Comparison of ENCODE assay signal across 14 cellular contexts in the genomic region with DNA sequence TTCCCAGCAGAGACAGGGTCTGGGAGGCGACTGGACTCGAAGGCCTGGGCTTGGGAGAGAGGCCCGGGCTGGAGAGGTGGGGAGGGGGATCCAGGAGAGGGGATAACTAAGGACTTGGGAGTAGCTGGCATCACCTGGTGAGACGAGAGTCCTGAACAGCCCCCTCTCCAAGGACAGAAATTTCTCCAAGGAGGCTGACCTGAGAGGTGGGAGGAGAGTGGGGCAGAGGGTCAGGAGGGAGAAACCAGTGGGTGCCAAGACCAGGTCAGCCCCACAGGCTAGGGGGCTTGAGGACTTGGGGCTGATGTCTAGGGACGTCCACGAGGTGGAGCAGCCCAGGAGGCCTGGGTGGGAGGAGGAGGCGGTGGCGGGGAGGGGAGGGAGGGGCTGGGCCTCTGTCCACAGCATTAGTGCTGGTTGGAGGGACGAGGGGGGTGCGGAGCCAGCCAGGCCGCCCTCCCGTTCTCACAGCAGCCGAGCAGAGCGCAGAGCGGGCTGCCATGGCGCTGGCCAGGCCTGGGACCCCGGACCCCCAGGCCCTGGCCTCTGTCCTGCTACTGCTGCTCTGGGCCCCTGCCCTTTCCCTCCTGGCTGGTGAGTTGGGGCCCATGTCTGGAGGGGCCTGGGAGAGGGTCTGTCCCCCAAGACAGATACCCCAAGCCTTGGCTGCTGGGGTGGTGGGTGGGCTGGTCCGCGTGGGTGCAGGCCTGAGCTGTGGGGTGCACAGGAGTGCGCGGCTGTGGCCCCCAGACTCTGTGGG. TPM values are rescaled to one million over a fixed set of nuclear protein-coding genes. Genes with fewer than 3 reads are reported as not detected.
DNase-seq lines count a peak whose midpoint lies in the region; ATAC-seq, FAIRE-seq and TF ChIP-seq lines count a peak whose summit lies in the region.
"Had no signal": no experiment of that assay in that cellular context is flagged by ENCODE, and none has a peak within 500 bp of the region (broad histone marks: within the 10 kb centered on the region; RNA-seq: fewer than 3 reads in every experiment).

A gene (plus strand): TSS at position 437 of the 760 bp plus-strand sequence. CDS start 64 bp downstream, at position 501.

- peak; percentile 51 for DNase-seq in HuH-7.5 (ENCODE audit: low spot score)
- peak; percentile 64 for DNase-seq in WTC11 (ENCODE audit: low spot score)
- DNase-seq in iPS DF 6.9 (ENCODE audit: low read depth, low spot score), result no peak
- DNase-seq in progenitor cell of endocrine pancreas (ENCODE audit: low spot score, unreplicated experiment), result peak; percentile 58
- no peak for DNase-seq in MV-4-11 (lab: John Stamatoyannopoulos, UW)
- no peak for DNase-seq in HTR-8/SVneo (ENCODE audit: insufficient read length, low spot score)
- DNase-seq in T-helper 2 cell treated with Interferon-gamma antibody and Interleukin-4, amounts not matched to agents 5 μg/mL and 100 μg/mL, for 36 hours (ENCODE audit: low spot score), result no peak
- DNase-seq: activated CD4-positive, alpha-beta T cell treated with anti-CD3 and anti-CD28 coated beads for 4 hours; activated naive CD4-positive, alpha-beta T cell treated with Interleukin-2 at 50 U/mL for 16 hours; DMS79 treated with DMSO at 0.1 percent for 48 hours; transverse colon had no signal

- H3K4me1 ChIP-seq in iPS DF 6.9 (ENCODE audit: control insufficient read depth, insufficient read depth, low read length), result peaks cover 18% of the 10 kb centered on the region

- H3K27me3 Mint-ChIP-seq in WTC11 (ENCODE audit: low read depth) (peaks cover 18% of the 10 kb centered on the region), progenitor cell of endocrine pancreas (peaks cover 29% of the 10 kb centered on the region)
- peaks cover 6% of the 10 kb centered on the region for H3K27me3 Mint-ChIP-seq in T-helper 2 cell treated with Interferon-gamma antibody and Interleukin-4, amounts not matched to agents 5 μg/mL and 100 μg/mL, for 36 hours (ENCODE audit: low read depth)

- H3K27ac Mint-ChIP-seq in WTC11, result no peak within 1 kb of the TSS
- H3K27ac Mint-ChIP-seq in progenitor cell of endocrine pancreas, result peak within 1 kb of the TSS; percentile 57
- H3K27ac Mint-ChIP-seq in T-helper 2 cell treated with Interferon-gamma antibody and Interleukin-4, amounts not matched to agents 5 μg/mL and 100 μg/mL, for 36 hours, result no peak within 1 kb of the TSS

- no peaks in the 10 kb centered on the region for H3K27me3 ChIP-seq in iPS DF 6.9 (ENCODE audit: control insufficient read depth, insufficient read depth, low read length)
- H3K27me3 ChIP-seq: transverse colon had no signal

- no peaks in the 10 kb centered on the region for H3K9me3 ChIP-seq in iPS DF 6.9 (ENCODE audit: control insufficient read depth, insufficient read depth, low read length)
- H3K9me3 ChIP-seq: transverse colon had no signal

- H3K9me3 Mint-ChIP-seq in WTC11 (no peaks in the 10 kb centered on the region), progenitor cell of endocrine pancreas (ENCODE audit: low read depth) (no peaks in the 10 kb centered on the region)
- no peaks in the 10 kb centered on the region for H3K9me3 Mint-ChIP-seq in T-helper 2 cell treated with Interferon-gamma antibody and Interleukin-4, amounts not matched to agents 5 μg/mL and 100 μg/mL, for 36 hours

- CTCF ChIA-PET in WTC11 (lab: Charles Lee), result interaction anchor here (0.7 to 5.8 kb wide), 17 partner anchors 9 to 316 kb away, joined by 3 to 80 read pairs (median 4); no protein-coding TSS in a partner anchor

- no peaks in the 10 kb centered on the region for H3K36me3 Mint-ChIP-seq in WTC11
- no peaks in the 10 kb centered on the region for H3K36me3 Mint-ChIP-seq in progenitor cell of endocrine pancreas (ENCODE audit: insufficient read depth)
- no peaks in the 10 kb centered on the region for H3K36me3 Mint-ChIP-seq in T-helper 2 cell treated with Interferon-gamma antibody and Interleukin-4, amounts not matched to agents 5 μg/mL and 100 μg/mL, for 36 hours (ENCODE audit: low read depth)

- H3K4me3 ChIP-seq in iPS DF 6.9 (ENCODE audit: low read length), result peak within 1 kb of the TSS; percentile 34; the same call in 1 of the 2 replicates
- H3K4me3 ChIP-seq: transverse colon had no signal

- ATAC-seq in WTC11, result peak; percentile 16
- ATAC-seq in GM18502 (IDR thresholded peaks at IDR 0.05; ENCODE audit: poor library complexity, unreplicated experiment), result no peak

- FAIRE-seq in HTR-8/SVneo (lab: Jason Lieb, UNC), result no peak
- FAIRE-seq: endometrium had no signal

- peaks cover 55% of the 10 kb centered on the region for H3K4me1 Mint-ChIP-seq in WTC11
- H3K4me1 Mint-ChIP-seq in progenitor cell of endocrine pancreas (ENCODE audit: low read depth), result peaks cover 38% of the 10 kb centered on the region
- peaks cover 20% of the 10 kb centered on the region for H3K4me1 Mint-ChIP-seq in T-helper 2 cell treated with Interferon-gamma antibody and Interleukin-4, amounts not matched to agents 5 μg/mL and 100 μg/mL, for 36 hours (ENCODE audit: low read depth)

- TF ChIP-seq CTCF in WTC11 (IDR thresholded peaks at IDR 0.05) (no peak), progenitor cell of endocrine pancreas (IDR thresholded peaks at IDR 0.05; ENCODE audit: unreplicated experiment) (peak; percentile 42)

- H3K4me3 Mint-ChIP-seq in WTC11 (peak within 1 kb of the TSS; percentile 59), progenitor cell of endocrine pancreas (ENCODE audit: low read depth) (peak within 1 kb of the TSS; percentile 61)
- no peak within 1 kb of the TSS for H3K4me3 Mint-ChIP-seq in T-helper 2 cell treated with Interferon-gamma antibody and Interleukin-4, amounts not matched to agents 5 μg/mL and 100 μg/mL, for 36 hours

- H3K27ac ChIP-seq in iPS DF 6.9 (ENCODE audit: low read length), result no peak within 1 kb of the TSS
- H3K27ac ChIP-seq: KMS-11, transverse colon had no signal

- no peaks in the 10 kb centered on the region for H3K36me3 ChIP-seq in iPS DF 6.9 (ENCODE audit: control insufficient read depth, insufficient read depth, low read length)
- H3K36me3 ChIP-seq: transverse colon had no signal

- WGBS in iPS DF 6.9 (ENCODE audit: insufficient coverage, insufficient read length), result no CpG with 5 or more reads among the region's 21 CpGs

- POLR2A ChIA-PET in WTC11 (lab: Charles Lee), result no interaction called here

TF ChIP-seq in WTC11, 78 proteins besides CTCF, POLR2A, EP300 and RAD21 (continues in another document):
- TF ChIP-seq, protein P1, sequence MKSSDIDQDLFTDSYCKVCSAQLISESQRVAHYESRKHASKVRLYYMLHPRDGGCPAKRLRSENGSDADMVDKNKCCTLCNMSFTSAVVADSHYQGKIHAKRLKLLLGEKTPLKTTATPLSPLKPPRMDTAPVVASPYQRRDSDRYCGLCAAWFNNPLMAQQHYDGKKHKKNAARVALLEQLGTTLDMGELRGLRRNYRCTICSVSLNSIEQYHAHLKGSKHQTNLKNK (CRISPR knock-in tag; IDR thresholded peaks at IDR 0.05), result no peak
- TF ChIP-seq ZNF121 (CRISPR knock-in tag; IDR thresholded peaks at IDR 0.05), result no peak
- TF ChIP-seq MXD4 (CRISPR knock-in tag; IDR thresholded peaks at IDR 0.05; ENCODE audit: borderline replicate concordance), result no peak
- TF ChIP-seq, protein P2, sequence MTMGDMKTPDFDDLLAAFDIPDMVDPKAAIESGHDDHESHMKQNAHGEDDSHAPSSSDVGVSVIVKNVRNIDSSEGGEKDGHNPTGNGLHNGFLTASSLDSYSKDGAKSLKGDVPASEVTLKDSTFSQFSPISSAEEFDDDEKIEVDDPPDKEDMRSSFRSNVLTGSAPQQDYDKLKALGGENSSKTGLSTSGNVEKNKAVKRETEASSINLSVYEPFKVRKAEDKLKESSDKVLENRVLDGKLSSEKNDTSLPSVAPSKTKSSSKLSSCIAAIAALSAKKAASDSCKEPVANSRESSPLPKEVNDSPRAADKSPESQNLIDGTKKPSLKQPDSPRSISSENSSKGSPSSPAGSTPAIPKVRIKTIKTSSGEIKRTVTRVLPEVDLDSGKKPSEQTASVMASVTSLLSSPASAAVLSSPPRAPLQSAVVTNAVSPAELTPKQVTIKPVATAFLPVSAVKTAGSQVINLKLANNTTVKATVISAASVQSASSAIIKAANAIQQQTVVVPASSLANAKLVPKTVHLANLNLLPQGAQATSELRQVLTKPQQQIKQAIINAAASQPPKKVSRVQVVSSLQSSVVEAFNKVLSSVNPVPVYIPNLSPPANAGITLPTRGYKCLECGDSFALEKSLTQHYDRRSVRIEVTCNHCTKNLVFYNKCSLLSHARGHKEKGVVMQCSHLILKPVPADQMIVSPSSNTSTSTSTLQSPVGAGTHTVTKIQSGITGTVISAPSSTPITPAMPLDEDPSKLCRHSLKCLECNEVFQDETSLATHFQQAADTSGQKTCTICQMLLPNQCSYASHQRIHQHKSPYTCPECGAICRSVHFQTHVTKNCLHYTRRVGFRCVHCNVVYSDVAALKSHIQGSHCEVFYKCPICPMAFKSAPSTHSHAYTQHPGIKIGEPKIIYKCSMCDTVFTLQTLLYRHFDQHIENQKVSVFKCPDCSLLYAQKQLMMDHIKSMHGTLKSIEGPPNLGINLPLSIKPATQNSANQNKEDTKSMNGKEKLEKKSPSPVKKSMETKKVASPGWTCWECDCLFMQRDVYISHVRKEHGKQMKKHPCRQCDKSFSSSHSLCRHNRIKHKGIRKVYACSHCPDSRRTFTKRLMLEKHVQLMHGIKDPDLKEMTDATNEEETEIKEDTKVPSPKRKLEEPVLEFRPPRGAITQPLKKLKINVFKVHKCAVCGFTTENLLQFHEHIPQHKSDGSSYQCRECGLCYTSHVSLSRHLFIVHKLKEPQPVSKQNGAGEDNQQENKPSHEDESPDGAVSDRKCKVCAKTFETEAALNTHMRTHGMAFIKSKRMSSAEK (CRISPR knock-in tag; IDR thresholded peaks at IDR 0.05; ENCODE audit: borderline replicate concordance), result no peak
- no peak for TF ChIP-seq JAZF1 (CRISPR knock-in tag; IDR thresholded peaks at IDR 0.05)
- TF ChIP-seq, protein P3, sequence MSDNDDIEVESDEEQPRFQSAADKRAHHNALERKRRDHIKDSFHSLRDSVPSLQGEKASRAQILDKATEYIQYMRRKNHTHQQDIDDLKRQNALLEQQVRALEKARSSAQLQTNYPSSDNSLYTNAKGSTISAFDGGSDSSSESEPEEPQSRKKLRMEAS (CRISPR knock-in tag; IDR thresholded peaks at IDR 0.05), result no peak

RNA-seq across cellular contexts. Expression of the gene that starts here (rescaled TPM):
- total RNA-seq in WTC11 (2021) (1.8 to 3.5 TPM (median 2.4 TPM) in 3 replicates), progenitor cell of endocrine pancreas (7.1 and 8.4 TPM in 2 replicates)

Comparison
In these comparisons a context has a peak if more than half of its experiments do, and no peak if none do; other contexts are left out.
1. DNase-seq: peak in HuH-7.5 (single experiment), WTC11 (single experiment) and progenitor cell of endocrine pancreas (single experiment); none in iPS DF 6.9 (single experiment), MV-4-11 (single experiment), HTR-8/SVneo (single experiment) and T-helper 2 cell treated with Interferon-gamma antibody and Interleukin-4, amounts not matched to agents 5 μg/mL and 100 μg/mL, for 36 hours (single experiment).